Comparison of ENCODE assay signal across 1 cellular context in the genomic region with DNA sequence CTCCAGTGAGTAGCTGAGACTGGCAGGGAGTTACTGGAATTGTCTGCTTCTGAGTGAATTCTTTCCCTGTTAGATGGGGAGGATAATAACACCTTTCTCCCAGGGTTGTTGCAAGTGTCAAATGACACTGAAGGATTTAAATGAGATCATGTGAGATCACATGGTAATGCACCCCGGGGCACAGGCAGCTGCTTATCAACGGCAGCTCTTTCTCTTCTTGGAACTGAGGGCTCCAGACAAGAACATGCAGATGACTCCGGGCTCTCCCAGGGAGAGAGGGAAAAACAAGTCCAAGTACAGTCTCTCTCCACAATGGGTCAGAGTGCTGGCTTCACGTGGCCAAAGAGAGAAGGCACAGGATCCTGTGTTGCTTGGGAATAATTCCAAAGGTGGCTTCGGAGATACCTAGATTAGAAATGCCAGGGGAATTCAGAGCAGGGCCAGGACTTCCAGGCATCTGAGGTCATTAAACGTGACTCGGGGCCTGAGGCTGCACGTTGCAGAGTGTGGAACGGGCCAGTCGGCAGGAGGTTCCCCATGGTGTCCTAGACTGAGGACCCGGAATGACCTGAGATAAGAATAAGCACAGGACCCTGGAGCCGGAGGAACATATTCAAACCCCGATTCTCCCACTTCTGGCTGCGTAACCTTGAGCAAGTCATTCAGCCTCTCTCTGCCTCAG.
TF ChIP-seq lines count a peak whose summit lies in the region.

No MANE protein-coding gene starts in this region.

TF ChIP-seq in K562, 482 proteins besides CTCF, POLR2A, EP300 and RAD21 (continued from another document and continues in another):
- TF ChIP-seq, protein P1, sequence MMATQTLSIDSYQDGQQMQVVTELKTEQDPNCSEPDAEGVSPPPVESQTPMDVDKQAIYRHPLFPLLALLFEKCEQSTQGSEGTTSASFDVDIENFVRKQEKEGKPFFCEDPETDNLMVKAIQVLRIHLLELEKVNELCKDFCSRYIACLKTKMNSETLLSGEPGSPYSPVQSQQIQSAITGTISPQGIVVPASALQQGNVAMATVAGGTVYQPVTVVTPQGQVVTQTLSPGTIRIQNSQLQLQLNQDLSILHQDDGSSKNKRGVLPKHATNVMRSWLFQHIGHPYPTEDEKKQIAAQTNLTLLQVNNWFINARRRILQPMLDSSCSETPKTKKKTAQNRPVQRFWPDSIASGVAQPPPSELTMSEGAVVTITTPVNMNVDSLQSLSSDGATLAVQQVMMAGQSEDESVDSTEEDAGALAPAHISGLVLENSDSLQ (IDR thresholded peaks at IDR 0.05) = 0 out of 2 replicates have a peak, but pooled peaks have one; percentile 37
- TF ChIP-seq FOXA3 (CRISPR knock-in tag; conservative IDR thresholded peaks at IDR 0.05 in 1 of 2, IDR thresholded peaks at IDR 0.05 in 1 of 2) = no peak
- TF ChIP-seq, protein P2, sequence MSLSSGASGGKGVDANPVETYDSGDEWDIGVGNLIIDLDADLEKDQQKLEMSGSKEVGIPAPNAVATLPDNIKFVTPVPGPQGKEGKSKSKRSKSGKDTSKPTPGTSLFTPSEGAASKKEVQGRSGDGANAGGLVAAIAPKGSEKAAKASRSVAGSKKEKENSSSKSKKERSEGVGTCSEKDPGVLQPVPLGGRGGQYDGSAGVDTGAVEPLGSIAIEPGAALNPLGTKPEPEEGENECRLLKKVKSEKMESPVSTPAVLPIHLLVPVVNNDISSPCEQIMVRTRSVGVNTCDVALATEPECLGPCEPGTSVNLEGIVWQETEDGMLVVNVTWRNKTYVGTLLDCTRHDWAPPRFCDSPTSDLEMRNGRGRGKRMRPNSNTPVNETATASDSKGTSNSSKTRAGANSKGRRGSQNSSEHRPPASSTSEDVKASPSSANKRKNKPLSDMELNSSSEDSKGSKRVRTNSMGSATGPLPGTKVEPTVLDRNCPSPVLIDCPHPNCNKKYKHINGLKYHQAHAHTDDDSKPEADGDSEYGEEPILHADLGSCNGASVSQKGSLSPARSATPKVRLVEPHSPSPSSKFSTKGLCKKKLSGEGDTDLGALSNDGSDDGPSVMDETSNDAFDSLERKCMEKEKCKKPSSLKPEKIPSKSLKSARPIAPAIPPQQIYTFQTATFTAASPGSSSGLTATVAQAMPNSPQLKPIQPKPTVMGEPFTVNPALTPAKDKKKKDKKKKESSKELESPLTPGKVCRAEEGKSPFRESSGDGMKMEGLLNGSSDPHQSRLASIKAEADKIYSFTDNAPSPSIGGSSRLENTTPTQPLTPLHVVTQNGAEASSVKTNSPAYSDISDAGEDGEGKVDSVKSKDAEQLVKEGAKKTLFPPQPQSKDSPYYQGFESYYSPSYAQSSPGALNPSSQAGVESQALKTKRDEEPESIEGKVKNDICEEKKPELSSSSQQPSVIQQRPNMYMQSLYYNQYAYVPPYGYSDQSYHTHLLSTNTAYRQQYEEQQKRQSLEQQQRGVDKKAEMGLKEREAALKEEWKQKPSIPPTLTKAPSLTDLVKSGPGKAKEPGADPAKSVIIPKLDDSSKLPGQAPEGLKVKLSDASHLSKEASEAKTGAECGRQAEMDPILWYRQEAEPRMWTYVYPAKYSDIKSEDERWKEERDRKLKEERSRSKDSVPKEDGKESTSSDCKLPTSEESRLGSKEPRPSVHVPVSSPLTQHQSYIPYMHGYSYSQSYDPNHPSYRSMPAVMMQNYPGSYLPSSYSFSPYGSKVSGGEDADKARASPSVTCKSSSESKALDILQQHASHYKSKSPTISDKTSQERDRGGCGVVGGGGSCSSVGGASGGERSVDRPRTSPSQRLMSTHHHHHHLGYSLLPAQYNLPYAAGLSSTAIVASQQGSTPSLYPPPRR (CRISPR knock-in tag; IDR thresholded peaks at IDR 0.05; ENCODE audit: borderline replicate concordance) = no peak
- TF ChIP-seq ZNF644 (tag; IDR thresholded peaks at IDR 0.05; ENCODE audit: low read depth) = no peak
- TF ChIP-seq NFIX (CRISPR knock-in tag; IDR thresholded peaks at IDR 0.05; ENCODE audit: low read depth) = no peak
- TF ChIP-seq BCL6 (CRISPR knock-in tag; IDR thresholded peaks at IDR 0.05) = no peak
- no peak for TF ChIP-seq POLR2AphosphoS5 (IDR thresholded peaks at IDR 0.05; ENCODE audit: control insufficient read depth, insufficient read depth, low read depth, low read length)
- no peak for TF ChIP-seq ZNF146 (CRISPR knock-in tag; IDR thresholded peaks at IDR 0.05; ENCODE audit: unreplicated experiment)
- no peak for TF ChIP-seq PHB2 (IDR thresholded peaks at IDR 0.05; ENCODE audit: low read depth)
- no peak for TF ChIP-seq FOXJ2 (tag; IDR thresholded peaks at IDR 0.05)
- no peak for TF ChIP-seq LCOR (CRISPR knock-in tag; IDR thresholded peaks at IDR 0.05)
- TF ChIP-seq MAZ (CRISPR knock-in tag; conservative IDR thresholded peaks at IDR 0.05 in 1 of 2, IDR thresholded peaks at IDR 0.05 in 1 of 2) = no peak
- TF ChIP-seq MCM3 (IDR thresholded peaks at IDR 0.05) = no peak
- TF ChIP-seq, protein P3, sequence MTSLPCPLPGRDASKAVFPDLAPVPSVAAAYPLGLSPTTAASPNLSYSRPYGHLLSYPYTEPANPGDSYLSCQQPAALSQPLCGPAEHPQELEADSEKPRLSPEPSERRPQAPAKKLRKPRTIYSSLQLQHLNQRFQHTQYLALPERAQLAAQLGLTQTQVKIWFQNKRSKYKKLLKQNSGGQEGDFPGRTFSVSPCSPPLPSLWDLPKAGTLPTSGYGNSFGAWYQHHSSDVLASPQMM (CRISPR knock-in tag; IDR thresholded peaks at IDR 0.05) = no peak
- TF ChIP-seq, protein P4, sequence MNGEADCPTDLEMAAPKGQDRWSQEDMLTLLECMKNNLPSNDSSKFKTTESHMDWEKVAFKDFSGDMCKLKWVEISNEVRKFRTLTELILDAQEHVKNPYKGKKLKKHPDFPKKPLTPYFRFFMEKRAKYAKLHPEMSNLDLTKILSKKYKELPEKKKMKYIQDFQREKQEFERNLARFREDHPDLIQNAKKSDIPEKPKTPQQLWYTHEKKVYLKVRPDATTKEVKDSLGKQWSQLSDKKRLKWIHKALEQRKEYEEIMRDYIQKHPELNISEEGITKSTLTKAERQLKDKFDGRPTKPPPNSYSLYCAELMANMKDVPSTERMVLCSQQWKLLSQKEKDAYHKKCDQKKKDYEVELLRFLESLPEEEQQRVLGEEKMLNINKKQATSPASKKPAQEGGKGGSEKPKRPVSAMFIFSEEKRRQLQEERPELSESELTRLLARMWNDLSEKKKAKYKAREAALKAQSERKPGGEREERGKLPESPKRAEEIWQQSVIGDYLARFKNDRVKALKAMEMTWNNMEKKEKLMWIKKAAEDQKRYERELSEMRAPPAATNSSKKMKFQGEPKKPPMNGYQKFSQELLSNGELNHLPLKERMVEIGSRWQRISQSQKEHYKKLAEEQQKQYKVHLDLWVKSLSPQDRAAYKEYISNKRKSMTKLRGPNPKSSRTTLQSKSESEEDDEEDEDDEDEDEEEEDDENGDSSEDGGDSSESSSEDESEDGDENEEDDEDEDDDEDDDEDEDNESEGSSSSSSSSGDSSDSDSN (IDR thresholded peaks at IDR 0.05; ENCODE audit: borderline replicate concordance in 1 of 2, low read depth in 2 of 2, low read length in 2 of 2) = no peak
- TF ChIP-seq ZEB2 (IDR thresholded peaks at IDR 0.05) = no peak
- TF ChIP-seq CBX8 (IDR thresholded peaks at IDR 0.05; ENCODE audit: borderline replicate concordance, extremely low read depth, low read depth, low read length, poor library complexity, severe bottlenecking) = no peak
- no peak for TF ChIP-seq TFAM (CRISPR knock-in tag; conservative IDR thresholded peaks at IDR 0.05)
- no peak for TF ChIP-seq POLR2G (IDR thresholded peaks at IDR 0.05; ENCODE audit: low read depth, low read length)
- TF ChIP-seq ZBTB7A (IDR thresholded peaks at IDR 0.05; ENCODE audit: borderline replicate concordance, control insufficient read depth, low read depth, low read length) = no peak
- no peak for TF ChIP-seq POLR2H (tag; IDR thresholded peaks at IDR 0.05; ENCODE audit: low read depth)
- TF ChIP-seq ATF1 (CRISPR knock-in tag; IDR thresholded peaks at IDR 0.05) = no peak
- TF ChIP-seq ATF1 (tag; IDR thresholded peaks at IDR 0.05) = peak; percentile 58
- no peak for TF ChIP-seq GATAD2A (IDR thresholded peaks at IDR 0.05)
- no peak for TF ChIP-seq ETS2 (tag; IDR thresholded peaks at IDR 0.05; ENCODE audit: borderline replicate concordance, poor library complexity, severe bottlenecking)
- TF ChIP-seq CBFB (CRISPR knock-in tag; IDR thresholded peaks at IDR 0.05) = no peak
- TF ChIP-seq RUNX1 (IDR thresholded peaks at IDR 0.05; ENCODE audit: low read depth) = no peak
- TF ChIP-seq, protein P5, sequence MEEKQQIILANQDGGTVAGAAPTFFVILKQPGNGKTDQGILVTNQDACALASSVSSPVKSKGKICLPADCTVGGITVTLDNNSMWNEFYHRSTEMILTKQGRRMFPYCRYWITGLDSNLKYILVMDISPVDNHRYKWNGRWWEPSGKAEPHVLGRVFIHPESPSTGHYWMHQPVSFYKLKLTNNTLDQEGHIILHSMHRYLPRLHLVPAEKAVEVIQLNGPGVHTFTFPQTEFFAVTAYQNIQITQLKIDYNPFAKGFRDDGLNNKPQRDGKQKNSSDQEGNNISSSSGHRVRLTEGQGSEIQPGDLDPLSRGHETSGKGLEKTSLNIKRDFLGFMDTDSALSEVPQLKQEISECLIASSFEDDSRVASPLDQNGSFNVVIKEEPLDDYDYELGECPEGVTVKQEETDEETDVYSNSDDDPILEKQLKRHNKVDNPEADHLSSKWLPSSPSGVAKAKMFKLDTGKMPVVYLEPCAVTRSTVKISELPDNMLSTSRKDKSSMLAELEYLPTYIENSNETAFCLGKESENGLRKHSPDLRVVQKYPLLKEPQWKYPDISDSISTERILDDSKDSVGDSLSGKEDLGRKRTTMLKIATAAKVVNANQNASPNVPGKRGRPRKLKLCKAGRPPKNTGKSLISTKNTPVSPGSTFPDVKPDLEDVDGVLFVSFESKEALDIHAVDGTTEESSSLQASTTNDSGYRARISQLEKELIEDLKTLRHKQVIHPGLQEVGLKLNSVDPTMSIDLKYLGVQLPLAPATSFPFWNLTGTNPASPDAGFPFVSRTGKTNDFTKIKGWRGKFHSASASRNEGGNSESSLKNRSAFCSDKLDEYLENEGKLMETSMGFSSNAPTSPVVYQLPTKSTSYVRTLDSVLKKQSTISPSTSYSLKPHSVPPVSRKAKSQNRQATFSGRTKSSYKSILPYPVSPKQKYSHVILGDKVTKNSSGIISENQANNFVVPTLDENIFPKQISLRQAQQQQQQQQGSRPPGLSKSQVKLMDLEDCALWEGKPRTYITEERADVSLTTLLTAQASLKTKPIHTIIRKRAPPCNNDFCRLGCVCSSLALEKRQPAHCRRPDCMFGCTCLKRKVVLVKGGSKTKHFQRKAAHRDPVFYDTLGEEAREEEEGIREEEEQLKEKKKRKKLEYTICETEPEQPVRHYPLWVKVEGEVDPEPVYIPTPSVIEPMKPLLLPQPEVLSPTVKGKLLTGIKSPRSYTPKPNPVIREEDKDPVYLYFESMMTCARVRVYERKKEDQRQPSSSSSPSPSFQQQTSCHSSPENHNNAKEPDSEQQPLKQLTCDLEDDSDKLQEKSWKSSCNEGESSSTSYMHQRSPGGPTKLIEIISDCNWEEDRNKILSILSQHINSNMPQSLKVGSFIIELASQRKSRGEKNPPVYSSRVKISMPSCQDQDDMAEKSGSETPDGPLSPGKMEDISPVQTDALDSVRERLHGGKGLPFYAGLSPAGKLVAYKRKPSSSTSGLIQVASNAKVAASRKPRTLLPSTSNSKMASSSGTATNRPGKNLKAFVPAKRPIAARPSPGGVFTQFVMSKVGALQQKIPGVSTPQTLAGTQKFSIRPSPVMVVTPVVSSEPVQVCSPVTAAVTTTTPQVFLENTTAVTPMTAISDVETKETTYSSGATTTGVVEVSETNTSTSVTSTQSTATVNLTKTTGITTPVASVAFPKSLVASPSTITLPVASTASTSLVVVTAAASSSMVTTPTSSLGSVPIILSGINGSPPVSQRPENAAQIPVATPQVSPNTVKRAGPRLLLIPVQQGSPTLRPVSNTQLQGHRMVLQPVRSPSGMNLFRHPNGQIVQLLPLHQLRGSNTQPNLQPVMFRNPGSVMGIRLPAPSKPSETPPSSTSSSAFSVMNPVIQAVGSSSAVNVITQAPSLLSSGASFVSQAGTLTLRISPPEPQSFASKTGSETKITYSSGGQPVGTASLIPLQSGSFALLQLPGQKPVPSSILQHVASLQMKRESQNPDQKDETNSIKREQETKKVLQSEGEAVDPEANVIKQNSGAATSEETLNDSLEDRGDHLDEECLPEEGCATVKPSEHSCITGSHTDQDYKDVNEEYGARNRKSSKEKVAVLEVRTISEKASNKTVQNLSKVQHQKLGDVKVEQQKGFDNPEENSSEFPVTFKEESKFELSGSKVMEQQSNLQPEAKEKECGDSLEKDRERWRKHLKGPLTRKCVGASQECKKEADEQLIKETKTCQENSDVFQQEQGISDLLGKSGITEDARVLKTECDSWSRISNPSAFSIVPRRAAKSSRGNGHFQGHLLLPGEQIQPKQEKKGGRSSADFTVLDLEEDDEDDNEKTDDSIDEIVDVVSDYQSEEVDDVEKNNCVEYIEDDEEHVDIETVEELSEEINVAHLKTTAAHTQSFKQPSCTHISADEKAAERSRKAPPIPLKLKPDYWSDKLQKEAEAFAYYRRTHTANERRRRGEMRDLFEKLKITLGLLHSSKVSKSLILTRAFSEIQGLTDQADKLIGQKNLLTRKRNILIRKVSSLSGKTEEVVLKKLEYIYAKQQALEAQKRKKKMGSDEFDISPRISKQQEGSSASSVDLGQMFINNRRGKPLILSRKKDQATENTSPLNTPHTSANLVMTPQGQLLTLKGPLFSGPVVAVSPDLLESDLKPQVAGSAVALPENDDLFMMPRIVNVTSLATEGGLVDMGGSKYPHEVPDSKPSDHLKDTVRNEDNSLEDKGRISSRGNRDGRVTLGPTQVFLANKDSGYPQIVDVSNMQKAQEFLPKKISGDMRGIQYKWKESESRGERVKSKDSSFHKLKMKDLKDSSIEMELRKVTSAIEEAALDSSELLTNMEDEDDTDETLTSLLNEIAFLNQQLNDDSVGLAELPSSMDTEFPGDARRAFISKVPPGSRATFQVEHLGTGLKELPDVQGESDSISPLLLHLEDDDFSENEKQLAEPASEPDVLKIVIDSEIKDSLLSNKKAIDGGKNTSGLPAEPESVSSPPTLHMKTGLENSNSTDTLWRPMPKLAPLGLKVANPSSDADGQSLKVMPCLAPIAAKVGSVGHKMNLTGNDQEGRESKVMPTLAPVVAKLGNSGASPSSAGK (IDR thresholded peaks at IDR 0.05) = peak; percentile 87
- no peak for TF ChIP-seq TCFL5 (CRISPR knock-in tag; conservative IDR thresholded peaks at IDR 0.05)
- no peak for TF ChIP-seq HEY1 (CRISPR knock-in tag; IDR thresholded peaks at IDR 0.05; ENCODE audit: borderline replicate concordance)
- TF ChIP-seq TCF3 (CRISPR knock-in tag; IDR thresholded peaks at IDR 0.05) = peak; percentile 63
- no peak for TF ChIP-seq SIN3A (IDR thresholded peaks at IDR 0.05; ENCODE audit: borderline replicate concordance in 2 of 2, control insufficient read depth in 1 of 2, low read depth in 2 of 2, low read length in 2 of 2)
- TF ChIP-seq TSC22D4 (tag; IDR thresholded peaks at IDR 0.05) = no peak
- no peak for TF ChIP-seq NFIC (IDR thresholded peaks at IDR 0.05)
- TF ChIP-seq NR2F6 (CRISPR knock-in tag; IDR thresholded peaks at IDR 0.05) = no peak
- TF ChIP-seq NFXL1 (CRISPR knock-in tag; IDR thresholded peaks at IDR 0.05) = no peak
- no peak for TF ChIP-seq RBM17 (IDR thresholded peaks at IDR 0.05; ENCODE audit: borderline replicate concordance, low read depth, low read length)
- no peak for TF ChIP-seq XRCC4 (IDR thresholded peaks at IDR 0.05; ENCODE audit: extremely low read depth, insufficient read depth, insufficient read length)
- no peak for TF ChIP-seq SRF (CRISPR knock-in tag; IDR thresholded peaks at IDR 0.05)
- TF ChIP-seq HNRNPK (IDR thresholded peaks at IDR 0.05; ENCODE audit: low read depth, low read length, poor library complexity, severe bottlenecking) = no peak
- TF ChIP-seq CREB1 (IDR thresholded peaks at IDR 0.05) = no peak
- TF ChIP-seq CREB1 (CRISPR knock-in tag; IDR thresholded peaks at IDR 0.05) = no peak
- TF ChIP-seq MEF2A (IDR thresholded peaks at IDR 0.05; ENCODE audit: control insufficient read depth, low read depth, low read length) = no peak
